11 cellular contexts compared by ENCODE assay signal in the genomic region with DNA sequence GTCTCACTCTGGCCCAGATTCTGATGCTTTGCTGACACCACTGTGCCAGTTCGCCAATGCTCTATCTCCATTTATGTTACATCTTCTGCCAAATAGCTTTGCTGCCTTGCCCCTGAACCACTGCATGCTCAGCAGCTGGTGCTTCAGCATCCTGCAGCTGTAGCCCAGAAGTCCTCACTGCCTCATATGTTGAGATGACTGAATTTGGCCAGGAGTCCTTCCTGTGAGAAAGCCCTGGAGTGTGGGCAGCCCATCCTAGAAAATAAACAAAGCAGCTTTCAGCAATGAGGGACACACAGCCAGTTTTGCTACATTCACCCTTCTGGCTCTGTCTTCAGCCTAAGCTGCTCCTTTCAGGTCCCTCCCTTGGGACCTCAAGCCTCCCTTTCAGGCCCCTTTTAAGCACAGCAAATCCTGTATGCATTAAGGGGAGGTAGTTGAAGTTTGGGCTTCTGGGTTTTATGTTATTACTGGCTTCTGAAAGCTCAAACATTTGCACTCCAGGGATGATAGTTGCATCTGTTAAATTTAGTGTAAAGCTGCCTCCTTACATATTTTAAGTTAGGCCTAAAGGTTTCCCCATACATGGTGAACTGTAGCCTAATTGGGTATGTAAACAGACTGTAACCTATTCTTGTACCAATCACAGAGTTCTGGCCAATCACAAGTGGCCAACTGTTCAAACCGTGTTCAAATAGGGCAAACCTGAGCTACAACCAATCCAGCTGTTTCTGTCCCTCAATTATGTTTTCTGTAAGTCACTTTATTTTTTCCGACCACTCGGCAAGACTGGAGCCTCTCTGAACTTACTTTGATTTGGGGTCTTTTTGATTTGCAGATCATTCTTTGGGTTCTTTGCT. TPM values are rescaled to one million over a fixed set of nuclear protein-coding genes. Genes with fewer than 3 reads are reported as not detected.
DNase-seq lines count a peak whose midpoint lies in the region; ATAC-seq and TF ChIP-seq lines count a peak whose summit lies in the region.
"Had no signal": no experiment of that assay in that cellular context is flagged by ENCODE, and none has a peak within 500 bp of the region (broad histone marks: within the 10 kb centered on the region; RNA-seq: fewer than 3 reads in every experiment).

No MANE protein-coding gene starts in this region.

- CTCF ChIA-PET in OCI-LY7 (lab: Charles Lee; ENCODE audit: unreplicated experiment) (no interaction called here), GM10248 (lab: Yijun Ruan, JAX) (interaction anchor here (0.6 to 3.6 kb wide), 7 partner anchors 9 to 152 kb away, joined by 3 to 28 read pairs (median 4); a partner anchor contains a TSS)

- no peak overlapping the region for H3K27ac Mint-ChIP-seq in activated naive CD8-positive, alpha-beta T cell
- no peak overlapping the region for H3K27ac Mint-ChIP-seq in activated naive CD8-positive, alpha-beta T cell treated with anti-CD3 and anti-CD28 coated beads for 36 hours

- TF ChIP-seq CTCF in OCI-LY7 (conservative IDR thresholded peaks at IDR 0.05; ENCODE audit: low read length) (no peak), fibroblast of the aortic adventitia (IDR thresholded peaks at IDR 0.05; ENCODE audit: insufficient read depth, low read length) (no peak), GM10248 (IDR thresholded peaks at IDR 0.05; ENCODE audit: control extremely low read depth, extremely low read depth, low read depth, missing control alignments) (no peak)

- peaks cover 23% of the 10 kb centered on the region for H3K36me3 ChIP-seq in OCI-LY7 (ENCODE audit: insufficient read depth, low read length)

- H3K4me3 ChIP-seq in OCI-LY7 (ENCODE audit: low read depth, low read length, poor library complexity, severe bottlenecking) = peak overlapping the region; percentile 10
- H3K4me3 ChIP-seq in fibroblast of the aortic adventitia (ENCODE audit: low read depth, low read length) = no peak overlapping the region

- no peaks in the 10 kb centered on the region for H3K9me3 Mint-ChIP-seq in activated naive CD8-positive, alpha-beta T cell (ENCODE audit: low read depth)
- no peaks in the 10 kb centered on the region for H3K9me3 Mint-ChIP-seq in activated naive CD8-positive, alpha-beta T cell treated with anti-CD3 and anti-CD28 coated beads for 36 hours

- peaks cover 28% of the 10 kb centered on the region for H3K79me2 ChIP-seq in OCI-LY7 (ENCODE audit: insufficient read depth, low read depth, low read length)

- no TSS peak for BruUV-seq in OCI-LY7 (replicated peaks; lab: Mats Ljungman, UMichigan)

- no peaks in the 10 kb centered on the region for H3K9me2 ChIP-seq in OCI-LY7 (ENCODE audit: insufficient read depth, low read length)

- H3K4me2 ChIP-seq in OCI-LY7 (ENCODE audit: low read length) = peak overlapping the region; percentile 58

- peak overlapping the region; percentile 68 for H3K4me3 Mint-ChIP-seq in activated naive CD8-positive, alpha-beta T cell
- H3K4me3 Mint-ChIP-seq in activated naive CD8-positive, alpha-beta T cell treated with anti-CD3 and anti-CD28 coated beads for 36 hours = no peak overlapping the region
- H3K4me3 Mint-ChIP-seq: CD14-positive monocyte had no signal

- POLR2A ChIA-PET in OCI-LY7 (lab: Charles Lee) = interaction anchor here (0.5 to 3.4 kb wide), 12 partner anchors 10 to 460 kb away, joined by 3 to 25 read pairs (median 4); a partner anchor contains a TSS
- POLR2A ChIA-PET in GM10248 (lab: Yijun Ruan, JAX) = no interaction called here

- no peaks in the 10 kb centered on the region for H3K27me3 Mint-ChIP-seq in activated naive CD8-positive, alpha-beta T cell
- H3K27me3 Mint-ChIP-seq in activated naive CD8-positive, alpha-beta T cell treated with anti-CD3 and anti-CD28 coated beads for 36 hours = peaks cover 3% of the 10 kb centered on the region

- peaks cover 22% of the 10 kb centered on the region for H4K20me1 ChIP-seq in OCI-LY7 (ENCODE audit: insufficient read depth, low read length)

- H3K9me3 ChIP-seq in OCI-LY7 (ENCODE audit: low read length) = no peaks in the 10 kb centered on the region

- no peak for DNase-seq in activated naive CD8-positive, alpha-beta T cell treated with anti-CD3 and anti-CD28 coated beads for 36 hours
- DNase-seq in OCI-LY7 (ENCODE audit: low spot score) = peak; percentile 71
- peak; percentile 68 for DNase-seq in fibroblast of the aortic adventitia (ENCODE audit: low read depth)
- no peak for DNase-seq in GM10248 (ENCODE audit: extremely low spot score)
- DNase-seq: activated gamma-delta T cell, cortex of kidney had no signal

- peak overlapping the region; percentile 59; the same call in 1 of the 2 replicates for H2AFZ ChIP-seq in OCI-LY7 (ENCODE audit: low read length)

- peaks cover 30% of the 10 kb centered on the region for H3K4me1 ChIP-seq in OCI-LY7 (ENCODE audit: insufficient read depth, low read length, poor library complexity, severe bottlenecking)

- peak overlapping the region; percentile 49 for H3K27ac ChIP-seq in OCI-LY7 (ENCODE audit: low read depth, low read length, poor library complexity, severe bottlenecking)

- intact Hi-C loops in OCI-LY7 (cut with micrococcal nuclease; ENCODE audit: unreplicated experiment) = loop anchor here (10.0 kb wide), 2 partner anchors 651 to 1041 kb away; a partner anchor contains a TSS

- H3K36me3 Mint-ChIP-seq in activated naive CD8-positive, alpha-beta T cell = peaks cover 3% of the 10 kb centered on the region
- peaks cover 22% of the 10 kb centered on the region for H3K36me3 Mint-ChIP-seq in activated naive CD8-positive, alpha-beta T cell treated with anti-CD3 and anti-CD28 coated beads for 36 hours

- ATAC-seq in HG02759 (IDR thresholded peaks at IDR 0.05; ENCODE audit: unreplicated experiment) (no peak), HG03521 (IDR thresholded peaks at IDR 0.05; ENCODE audit: unreplicated experiment) (no peak), GM19023 (IDR thresholded peaks at IDR 0.05; ENCODE audit: unreplicated experiment) (no peak)

- H3K4me1 Mint-ChIP-seq in activated naive CD8-positive, alpha-beta T cell (ENCODE audit: low read depth) = peaks cover 29% of the 10 kb centered on the region
- H3K4me1 Mint-ChIP-seq in activated naive CD8-positive, alpha-beta T cell treated with anti-CD3 and anti-CD28 coated beads for 36 hours = peaks cover 22% of the 10 kb centered on the region

RNA-seq across cellular contexts. Expression of a gene that starts 2.1 kb away (rescaled TPM):
- total RNA-seq in activated naive CD8-positive, alpha-beta T cell treated with anti-CD3 and anti-CD28 coated beads for 36 hours = 10 to 100 TPM; 59.7 to 60.8 TPM
- 67.1 and 70.8 TPM in 2 replicates for total RNA-seq in OCI-LY7 (2014; rRNA removed; shearing (Covaris generic))
- total RNA-seq in OCI-LY7 (2022) (86.1 and 94.0 TPM in 2 replicates), fibroblast of the aortic adventitia (ENCODE audit: low replicate concordance) (112 and 131 TPM in 2 replicates)

RNA-seq across cellular contexts. Expression of a gene that starts 47.6 kb away (rescaled TPM):
- total RNA-seq in activated naive CD8-positive, alpha-beta T cell treated with anti-CD3 and anti-CD28 coated beads for 36 hours = 10 to 100 TPM; 32.5 to 39.7 TPM
- total RNA-seq in OCI-LY7 (2014; rRNA removed; shearing (Covaris generic)) = 3.9 and 5.9 TPM in 2 replicates
- total RNA-seq in OCI-LY7 (2022) (11.4 and 15.3 TPM in 2 replicates), fibroblast of the aortic adventitia (ENCODE audit: low replicate concordance) (4.8 and 22.2 TPM in 2 replicates)

Comparison
In these comparisons a context has a peak if more than half of its experiments do, and no peak if none do; other contexts are left out.
1. DNase-seq: peak in OCI-LY7 (single experiment) and fibroblast of the aortic adventitia (single experiment); none in activated naive CD8-positive, alpha-beta T cell treated with anti-CD3 and anti-CD28 coated beads for 36 hours (single experiment) and GM10248 (single experiment).